Comparison of ENCODE assay signal across 11 cellular contexts in the genomic region with DNA sequence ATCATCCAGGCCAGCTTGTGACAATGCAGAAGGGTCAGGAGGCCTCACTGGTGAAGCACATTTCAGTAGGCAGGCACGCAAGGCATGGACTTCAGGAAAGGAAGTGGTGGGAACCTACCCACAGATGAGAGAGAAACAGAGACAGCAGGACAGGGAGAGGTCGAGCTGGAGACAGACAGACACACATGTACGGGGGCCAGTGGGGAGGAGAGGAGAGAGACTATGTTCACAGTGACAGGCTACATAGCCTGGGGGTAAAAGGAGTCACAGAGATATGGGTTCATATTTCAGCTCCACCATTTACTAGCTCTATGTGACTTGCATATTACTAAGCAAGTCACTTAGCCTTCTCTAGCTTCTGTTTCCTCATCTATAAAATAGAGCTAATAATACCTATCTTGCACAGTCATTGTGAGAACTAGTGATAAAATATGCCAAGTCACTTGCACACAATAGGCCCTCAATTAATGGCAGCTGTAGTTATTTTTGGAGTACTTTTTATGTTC.
DNase-seq lines count a peak whose midpoint lies in the region; ATAC-seq and TF ChIP-seq lines count a peak whose summit lies in the region.
"Had no signal": no experiment of that assay in that cellular context is flagged by ENCODE, and none has a peak within 500 bp of the region (broad histone marks: within the 10 kb centered on the region; RNA-seq: fewer than 3 reads in every experiment).

No MANE protein-coding gene starts in this region.

- WGBS in esophagus muscularis mucosa, result 80% methylated on average over 3 of the region's 3 CpGs

- H3K27me3 ChIP-seq in BLaER1 (no peaks in the 10 kb centered on the region), esophagus muscularis mucosa (no peaks in the 10 kb centered on the region)

- no peak for TF ChIP-seq CTCF in GM20000 (IDR thresholded peaks at IDR 0.05; ENCODE audit: extremely low read depth, missing control alignments)
- no peak for TF ChIP-seq CTCF in esophagus muscularis mucosa (IDR thresholded peaks at IDR 0.05)

- peaks cover 38% of the 10 kb centered on the region for H3K4me1 ChIP-seq in BLaER1
- H3K4me1 ChIP-seq in esophagus muscularis mucosa, result no peaks in the 10 kb centered on the region

- ATAC-seq in GM19043 (IDR thresholded peaks at IDR 0.05; ENCODE audit: low read depth, unreplicated experiment) (peak; percentile 40), HG03139 (IDR thresholded peaks at IDR 0.05; ENCODE audit: unreplicated experiment) (peak; percentile 41), HG03135 (IDR thresholded peaks at IDR 0.05; ENCODE audit: unreplicated experiment) (no peak)

- no peaks in the 10 kb centered on the region for H4K20me1 ChIP-seq in BLaER1

- DNase-seq in activated CD4-positive, alpha-beta T cell treated with anti-CD3 and anti-CD28 coated beads, Interleukin-2, amount 50 U/mL, for 48 hours, result peak; percentile 23 to 39
- DNase-seq in GM20000 (ENCODE audit: low spot score) (no peak), esophagus muscularis mucosa (ENCODE audit: extremely low spot score) (no peak)
- no peak for DNase-seq in stimulated activated naive CD4-positive, alpha-beta T cell treated with Interleukin-2 at 50 U/mL for 16 hours (lab: John Stamatoyannopoulos, UW)
- DNase-seq: DMS 273 treated with DMSO at 0.1 percent for 48 hours, mesenchymal stem cell had no signal

- no peak overlapping the region for H3K9ac ChIP-seq in BLaER1

- no peaks in the 10 kb centered on the region for H3K36me3 ChIP-seq in BLaER1
- H3K36me3 ChIP-seq in esophagus muscularis mucosa, result no peaks in the 10 kb centered on the region

- peaks cover 6% of the 10 kb centered on the region; the same call in 1 of the 2 replicates for H3K9me3 ChIP-seq in BLaER1
- H3K9me3 ChIP-seq in esophagus muscularis mucosa, result no peaks in the 10 kb centered on the region

- H3K4me3 ChIP-seq in BLaER1, result no peak overlapping the region
- no peak overlapping the region for H3K4me3 ChIP-seq in esophagus muscularis mucosa

- H3K4me2 ChIP-seq in BLaER1, result peak overlapping the region; percentile 36

- intact Hi-C loops in esophagus muscularis mucosa (cut with DNase I), result no loop called here

- no peak for TF ChIP-seq EP300 in esophagus muscularis mucosa (IDR thresholded peaks at IDR 0.05)

- TF ChIP-seq POLR2A in esophagus muscularis mucosa (IDR thresholded peaks at IDR 0.05; ENCODE audit: low read depth), result no peak

- H3K27ac ChIP-seq in BLaER1 (no peak overlapping the region), esophagus muscularis mucosa (replicated peaks in 1 of 4) (no peak overlapping the region)
- H3K27ac ChIP-seq: VCaP had no signal

Comparison
In these comparisons a context has a peak if more than half of its experiments do, and no peak if none do; other contexts are left out.
1. DNase-seq: peak in activated CD4-positive, alpha-beta T cell treated with anti-CD3 and anti-CD28 coated beads, Interleukin-2, amount 50 U/mL, for 48 hours (2 of 2); none in GM20000 (single experiment), esophagus muscularis mucosa (single experiment) and stimulated activated naive CD4-positive, alpha-beta T cell treated with Interleukin-2 at 50 U/mL for 16 hours (single experiment).